Comparison of ENCODE assay signal across 15 cellular contexts in genomic region chr3:188128905-188129304, GRCh38. TPM values are rescaled to one million over a fixed set of nuclear protein-coding genes. Genes with fewer than 3 reads are reported as not detected.
DNase-seq lines count a peak whose midpoint lies in the region; ATAC-seq and TF ChIP-seq lines count a peak whose summit lies in the region.
"Had no signal": no experiment of that assay in that cellular context is flagged by ENCODE, and none has a peak within 500 bp of the region (broad histone marks: within the 10 kb centered on the region; RNA-seq: fewer than 3 reads in every experiment).

No MANE protein-coding gene starts in this region.

- no peaks in the 10 kb centered on the region for H3K27me3 ChIP-seq in mesenchymal stem cell (ENCODE audit: control insufficient read depth in 1 of 2, insufficient read depth in 1 of 2, low read length in 2 of 2)
- H3K27me3 ChIP-seq: BLaER1 treated with 17β-estradiol and CSF1 and Interleukin-3, amounts not matched to agents 10 nM and 100 nM had no signal

- H2BK120ac ChIP-seq in mesenchymal stem cell (ENCODE audit: low read depth, low read length) = no peak overlapping the region

- H3K4ac ChIP-seq in mesenchymal stem cell (ENCODE audit: low read depth in 1 of 2, low read length in 2 of 2) = no peak overlapping the region

- H3K9ac ChIP-seq in mesenchymal stem cell (ENCODE audit: low read length) = no peak overlapping the region
- H3K9ac ChIP-seq: BLaER1 treated with 17β-estradiol and CSF1 and Interleukin-3, amounts not matched to agents 10 nM and 100 nM had no signal

- no peaks in the 10 kb centered on the region for H3K9me2 ChIP-seq in OCI-LY7 (ENCODE audit: insufficient read depth, low read length)

- H2BK5ac ChIP-seq in mesenchymal stem cell (ENCODE audit: low read depth, low read length, poor library complexity, severe bottlenecking) = no peak overlapping the region

- no peak overlapping the region for H4K91ac ChIP-seq in mesenchymal stem cell (ENCODE audit: low read length)

- no peaks in the 10 kb centered on the region for H4K20me1 ChIP-seq in OCI-LY7 (ENCODE audit: insufficient read depth, low read length)
- H4K20me1 ChIP-seq: BLaER1 treated with 17β-estradiol and CSF1 and Interleukin-3, amounts not matched to agents 10 nM and 100 nM had no signal

- POLR2A ChIA-PET in OCI-LY7 (lab: Charles Lee) = interaction anchor here (1.0 to 2.2 kb wide), 8 partner anchors 9 to 134 kb away, joined by 3 to 10 read pairs (median 4); no protein-coding TSS in a partner anchor

- H3K4me2 ChIP-seq in OCI-LY7 (ENCODE audit: low read length) (no peak overlapping the region), mesenchymal stem cell (ENCODE audit: low read length, poor library complexity, severe bottlenecking) (no peak overlapping the region)
- H3K4me2 ChIP-seq: BLaER1 treated with 17β-estradiol and CSF1 and Interleukin-3, amounts not matched to agents 10 nM and 100 nM had no signal

- H3K14ac ChIP-seq in mesenchymal stem cell (ENCODE audit: low read length in 2 of 2) = no peak overlapping the region

- no TSS peak for BruUV-seq in OCI-LY7 (replicated peaks; lab: Mats Ljungman, UMichigan)

- H2BK12ac ChIP-seq in mesenchymal stem cell (ENCODE audit: low read length in 2 of 2) = no peak overlapping the region

- no peak overlapping the region for H3K4me3 ChIP-seq in OCI-LY7 (ENCODE audit: low read depth, low read length, poor library complexity, severe bottlenecking)
- no peak overlapping the region for H3K4me3 ChIP-seq in mesenchymal stem cell (ENCODE audit: insufficient read depth in 1 of 2, low read depth in 1 of 2, low read length in 2 of 2)
- H3K4me3 ChIP-seq: BLaER1 treated with 17β-estradiol and CSF1 and Interleukin-3, amounts not matched to agents 10 nM and 100 nM had no signal

- H3K79me2 ChIP-seq in OCI-LY7 (ENCODE audit: insufficient read depth, low read depth, low read length) = no peaks in the 10 kb centered on the region

- no peak overlapping the region for H3K23ac ChIP-seq in mesenchymal stem cell (ENCODE audit: low read length in 2 of 2)

- H3K4me1 ChIP-seq in OCI-LY7 (ENCODE audit: insufficient read depth, low read length, poor library complexity, severe bottlenecking) = peaks cover 14% of the 10 kb centered on the region
- peaks cover 5% of the 10 kb centered on the region for H3K4me1 ChIP-seq in mesenchymal stem cell (ENCODE audit: control insufficient read depth, insufficient read depth, low read depth, low read length)

- no peaks in the 10 kb centered on the region for H3K79me1 ChIP-seq in mesenchymal stem cell (replicated peaks; ENCODE audit: low read length, poor library complexity, severe bottlenecking)

- H4K8ac ChIP-seq in mesenchymal stem cell (ENCODE audit: low read length) = no peak overlapping the region

- DNase-seq in OCI-LY7 (ENCODE audit: low spot score) = no peak
- no peak for DNase-seq in left colon
- DNase-seq in SKM-1 (lab: John Stamatoyannopoulos, UW; ENCODE audit: unreplicated experiment) = no peak
- no peak for DNase-seq in mesenchymal stem cell
- no peak for DNase-seq in Right ventricle myocardium inferior (ENCODE audit: missing footprints)
- DNase-seq: Calu3; CD8-positive, alpha-beta T cell; DMS 273 treated with DMSO at 0.1 percent for 48 hours; DMS53; GDM1; H9 had no signal

- H3K9me3 ChIP-seq in OCI-LY7 (ENCODE audit: low read length) (no peaks in the 10 kb centered on the region), mesenchymal stem cell (ENCODE audit: control insufficient read depth, low read length) (no peaks in the 10 kb centered on the region)

- H3K27ac ChIP-seq in OCI-LY7 (ENCODE audit: low read depth, low read length, poor library complexity, severe bottlenecking) (no peak overlapping the region), mesenchymal stem cell (ENCODE audit: low read length, poor library complexity, severe bottlenecking) (no peak overlapping the region)
- H3K27ac ChIP-seq: BLaER1 treated with 17β-estradiol and CSF1 and Interleukin-3, amounts not matched to agents 10 nM and 100 nM; HL-60 had no signal

- H3K36me3 ChIP-seq in OCI-LY7 (ENCODE audit: insufficient read depth, low read length) = no peaks in the 10 kb centered on the region
- H3K36me3 ChIP-seq in mesenchymal stem cell (ENCODE audit: control insufficient read depth in 1 of 2, insufficient read depth in 2 of 2, low read depth in 1 of 2, low read length in 2 of 2) = no peaks in the 10 kb centered on the region
- H3K36me3 ChIP-seq: BLaER1 treated with 17β-estradiol and CSF1 and Interleukin-3, amounts not matched to agents 10 nM and 100 nM had no signal

- intact Hi-C loops in OCI-LY7 (cut with micrococcal nuclease; ENCODE audit: unreplicated experiment) = no loop called here
- intact Hi-C loops in left colon (cut with DNase I, micrococcal nuclease) = no loop called here
- intact Hi-C loops in Right ventricle myocardium inferior (cut with DNase I) = no loop called here

- H3K18ac ChIP-seq in mesenchymal stem cell (ENCODE audit: low read depth in 1 of 2, low read length in 2 of 2) = no peak overlapping the region

- no peak overlapping the region for H2AK5ac ChIP-seq in mesenchymal stem cell (ENCODE audit: low read length, severe bottlenecking)

- no peak overlapping the region for H2BK15ac ChIP-seq in mesenchymal stem cell (ENCODE audit: low read depth, poor library complexity, severe bottlenecking)

- H2AFZ ChIP-seq in OCI-LY7 (ENCODE audit: low read length) (peak overlapping the region; percentile 21; the same call in 1 of the 2 replicates), mesenchymal stem cell (ENCODE audit: low read depth, low read length) (no peak overlapping the region)

- TF ChIP-seq CTCF in OCI-LY7 (conservative IDR thresholded peaks at IDR 0.05; ENCODE audit: low read length) = no peak

- CTCF ChIA-PET in OCI-LY7 (lab: Charles Lee; ENCODE audit: unreplicated experiment) = no interaction called here

- ATAC-seq in GM19452 (IDR thresholded peaks at IDR 0.05; ENCODE audit: unreplicated experiment) (peak; percentile 38), left colon (peak; percentile 66), HG03135 (IDR thresholded peaks at IDR 0.05; ENCODE audit: unreplicated experiment) (no peak), Right ventricle myocardium inferior (no peak)
- ATAC-seq: CD8-positive, alpha-beta T cell had no signal

- WGBS in mesenchymal stem cell = 83% methylated on average over 1 of the region's 1 CpG

RNA-seq across cellular contexts. Expression of gene LPP, which starts 25.1 kb away (rescaled TPM):
- 7.4 and 10.9 TPM in 2 replicates for total RNA-seq in OCI-LY7 (2014; rRNA removed; shearing (Covaris generic))
- total RNA-seq in OCI-LY7 (2022) = 102 and 119 TPM in 2 replicates
- 100 to 1,000 TPM; 228 to 258 TPM for total RNA-seq in left colon
- 37.8 TPM for polyA plus RNA-seq in mesenchymal stem cell (2013, experiment 1 of 2)
- 34.1 TPM for polyA plus RNA-seq in mesenchymal stem cell (2013, experiment 2 of 2)
- total RNA-seq in Right ventricle myocardium inferior = 114 TPM

Comparison
In these comparisons a context has a peak if more than half of its experiments do, and no peak if none do; other contexts are left out.
1. ATAC-seq: peak in GM19452 (single experiment) and left colon (single experiment); none in HG03135 (single experiment) and Right ventricle myocardium inferior (single experiment).